ENCODE assay signal across 13 cellular contexts in the genomic region with DNA sequence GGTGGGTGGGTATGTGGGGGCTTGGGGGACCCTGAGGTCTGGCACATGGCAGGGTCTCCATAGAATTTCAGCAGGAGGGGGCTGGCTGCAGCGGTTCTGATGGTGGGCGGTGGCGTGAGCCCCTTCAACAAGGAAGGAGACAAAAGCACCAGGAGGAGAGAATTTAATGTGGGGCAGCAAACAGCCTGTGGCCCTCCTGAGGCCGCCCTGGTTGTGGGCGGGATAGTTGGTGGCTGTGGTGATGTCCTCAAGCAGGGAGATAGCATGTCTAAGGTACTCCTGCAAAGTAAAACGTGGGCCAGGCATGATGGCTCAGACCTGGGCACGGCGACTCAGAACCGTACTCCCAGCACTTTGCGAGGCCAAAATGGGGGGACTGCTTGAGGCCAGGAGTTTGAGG.
DNase-seq lines count a peak whose midpoint lies in the region; ATAC-seq and TF ChIP-seq lines count a peak whose summit lies in the region.
"Had no signal": no experiment of that assay in that cellular context is flagged by ENCODE, and none has a peak within 500 bp of the region (broad histone marks: within the 10 kb centered on the region; RNA-seq: fewer than 3 reads in every experiment).

No MANE protein-coding gene starts in this region.

- H3K9me2 ChIP-seq in PC-9 (ENCODE audit: insufficient read depth): no peaks in the 10 kb centered on the region

- H2AFZ ChIP-seq in PC-9: no peak overlapping the region

- H3K4me3 ChIP-seq in coronary artery (no peak overlapping the region), Peyer's patch (no peak overlapping the region), PC-9 (no peak overlapping the region)

- POLR2A ChIA-PET in PC-9 (lab: Charles Lee; ENCODE audit: unreplicated experiment): no interaction called here

- H3F3A ChIP-seq in PC-9 (ENCODE audit: insufficient read depth, low read depth): no peaks in the 10 kb centered on the region

- H3K4me3 Mint-ChIP-seq in stimulated activated naive B cell treated with anti-CD40 and anti-IgM and Interleukin-4, amounts not matched to agents 10 μg/mL and 1 μg/mL and 100 μg/mL, for 72 hours: no peak overlapping the region
- H3K4me3 Mint-ChIP-seq: IgD-negative memory B cell had no signal

- BruUV-seq in PC-9 (replicated peaks; lab: Mats Ljungman, UMichigan): no TSS peak

- H3K4me2 ChIP-seq in PC-9: no peak overlapping the region

- intact Hi-C loops in PC-9 (cut with micrococcal nuclease; ENCODE audit: unreplicated experiment): no loop called here

- H3K27me3 Mint-ChIP-seq in stimulated activated naive B cell treated with anti-CD40 and anti-IgM and Interleukin-4, amounts not matched to agents 10 μg/mL and 1 μg/mL and 100 μg/mL, for 72 hours: no peaks in the 10 kb centered on the region
- H3K27me3 Mint-ChIP-seq: IgD-negative memory B cell had no signal

- H3K27ac ChIP-seq in coronary artery (no peak overlapping the region), Peyer's patch (no peak overlapping the region), PC-9 (no peak overlapping the region)

- H3K9me3 ChIP-seq in Peyer's patch (no peaks in the 10 kb centered on the region), PC-9 (ENCODE audit: insufficient read depth, low read depth) (no peaks in the 10 kb centered on the region)

- H3K79me2 ChIP-seq in PC-9 (ENCODE audit: low read depth): no peaks in the 10 kb centered on the region

- TF ChIP-seq POLR2A in Peyer's patch (IDR thresholded peaks at IDR 0.05): no peak

- H3K4me1 ChIP-seq in Peyer's patch (peaks cover 0 to 5% (median 2%) of the 10 kb centered on the region in 4 donors), PC-9 (replicated peaks; ENCODE audit: insufficient read depth) (0 out of 2 replicates have a peak, but pooled peaks cover 4% of the 10 kb centered on the region)

- ATAC-seq in stimulated activated naive B cell treated with anti-CD40 and anti-IgM and Interleukin-4, amounts not matched to agents 10 μg/mL and 1 μg/mL and 100 μg/mL, for 72 hours (replicated peaks): no peak

- H3K36me3 ChIP-seq in Peyer's patch (peaks cover 0 to 57% (median 0%) of the 10 kb centered on the region in 3 donors), PC-9 (ENCODE audit: low read depth) (no peaks in the 10 kb centered on the region)

- peaks cover 9 to 22% of the 10 kb centered on the region in 2 donors for H3K4me1 Mint-ChIP-seq in stimulated activated naive B cell treated with anti-CD40 and anti-IgM and Interleukin-4, amounts not matched to agents 10 μg/mL and 1 μg/mL and 100 μg/mL, for 72 hours

- H3K36me3 Mint-ChIP-seq in stimulated activated naive B cell treated with anti-CD40 and anti-IgM and Interleukin-4, amounts not matched to agents 10 μg/mL and 1 μg/mL and 100 μg/mL, for 72 hours: peaks cover 59 to 73% of the 10 kb centered on the region in 2 donors

- CTCF ChIA-PET in PC-9 (lab: Charles Lee): interaction anchor here (0.6 kb wide), 2 partner anchors 157 to 580 kb away, joined by 3 to 20 read pairs; no protein-coding TSS in a partner anchor

- H3K9me3 Mint-ChIP-seq in stimulated activated naive B cell treated with anti-CD40 and anti-IgM and Interleukin-4, amounts not matched to agents 10 μg/mL and 1 μg/mL and 100 μg/mL, for 72 hours: no peaks in the 10 kb centered on the region
- H3K9me3 Mint-ChIP-seq: IgD-negative memory B cell had no signal

- H3K27ac Mint-ChIP-seq in stimulated activated naive B cell treated with anti-CD40 and anti-IgM and Interleukin-4, amounts not matched to agents 10 μg/mL and 1 μg/mL and 100 μg/mL, for 72 hours: no peak overlapping the region
- H3K27ac Mint-ChIP-seq: IgD-negative memory B cell had no signal

- H4K20me1 ChIP-seq in PC-9 (ENCODE audit: insufficient read depth): no peaks in the 10 kb centered on the region

- H3K27me3 ChIP-seq in Peyer's patch: no peaks in the 10 kb centered on the region
- H3K27me3 ChIP-seq in PC-9 (ENCODE audit: insufficient read depth, low read depth): no peaks in the 10 kb centered on the region

- DNase-seq in activated T-cell treated with anti-CD3 and anti-CD28 coated beads, Interleukin-2, amount 50 U/mL, for 48 hours: peak; percentile 3 to 11
- DNase-seq in activated T-cell treated with anti-CD3 and anti-CD28 coated beads, Interleukin-2, amount 50 U/mL, for 1 hour: no peak
- DNase-seq in coronary artery (ENCODE audit: low spot score): peak; percentile 19
- DNase-seq in mesenteric fat pad (ENCODE audit: low spot score): peak; percentile 67
- peak; percentile 16 for DNase-seq in stimulated activated CD8-positive, alpha-beta memory T cell treated with anti-CD3 and anti-CD28 coated beads, Interleukin-4, amount 100 ng/mL, for 48 hours
- no peak for DNase-seq in Peyer's patch
- DNase-seq in PC-9: no peak
- DNase-seq in stimulated activated naive B cell treated with anti-CD40 and anti-IgM and Interleukin-4, amounts not matched to agents 10 μg/mL and 1 μg/mL and 100 μg/mL, for 72 hours: no peak
- DNase-seq: C1 segment of cervical spinal cord, EL, MV-4-11, NCI-H2029 treated with DMSO at 0.1 percent for 48 hours had no signal

- TF ChIP-seq CTCF in coronary artery (IDR thresholded peaks at IDR 0.05): no peak
- TF ChIP-seq CTCF in Peyer's patch (IDR thresholded peaks at IDR 0.05): no peak
- TF ChIP-seq CTCF in PC-9 (conservative IDR thresholded peaks at IDR 0.05): no peak

Comparison
In these comparisons a context has a peak if more than half of its experiments do, and no peak if none do; other contexts are left out.
1. DNase-seq: peak in activated T-cell treated with anti-CD3 and anti-CD28 coated beads, Interleukin-2, amount 50 U/mL, for 48 hours (2 of 2), coronary artery (single experiment), mesenteric fat pad (single experiment) and stimulated activated CD8-positive, alpha-beta memory T cell treated with anti-CD3 and anti-CD28 coated beads, Interleukin-4, amount 100 ng/mL, for 48 hours (single experiment); none in activated T-cell treated with anti-CD3 and anti-CD28 coated beads, Interleukin-2, amount 50 U/mL, for 1 hour (single experiment), Peyer's patch (0 of 3), PC-9 (0 of 2) and stimulated activated naive B cell treated with anti-CD40 and anti-IgM and Interleukin-4, amounts not matched to agents 10 μg/mL and 1 μg/mL and 100 μg/mL, for 72 hours (single experiment).